In genomic region chr3:177852408-177852807, GRCh38 we compare ENCODE assay signal across 18 cellular contexts.
"Had no signal": no experiment of that assay in that cellular context is flagged by ENCODE, and none has a peak within 500 bp of the region (broad histone marks: within the 10 kb centered on the region; RNA-seq: fewer than 3 reads in every experiment).

No MANE protein-coding gene starts in this region.

- H3K4me1 ChIP-seq: gastrocnemius medialis, upper lobe of right lung had no signal

- H3K27ac ChIP-seq: gastrocnemius medialis, heart left ventricle, upper lobe of right lung had no signal

- ATAC-seq: activated CD4-positive, CD25-positive, alpha-beta regulatory T cell treated with anti-CD3 and anti-CD28 coated beads, Interleukin-2, amount 50 U/mL, for 24 hours; activated naive CD8-positive, alpha-beta T cell treated with anti-CD3 and anti-CD28 coated beads, Interleukin-2, amount 50 U/mL, for 24 hours; esophagus mucosa; gastrocnemius medialis; heart left ventricle; naive thymus-derived CD8-positive, alpha-beta T cell; upper lobe of right lung had no signal

- H3K36me3 ChIP-seq: gastrocnemius medialis, heart left ventricle, upper lobe of right lung had no signal

- H3K27me3 ChIP-seq: gastrocnemius medialis, heart left ventricle, upper lobe of right lung had no signal

- H3K4me3 ChIP-seq: gastrocnemius medialis, heart left ventricle, upper lobe of right lung had no signal

- DNase-seq: activated CD4-positive, alpha-beta T cell treated with anti-CD3 and anti-CD28 coated beads, Interleukin-2, amount 10 ng/mL, durations not matched to agents 7 days and 5 days; activated CD8-positive, alpha-beta memory T cell treated with anti-CD3 and anti-CD28 coated beads, Interleukin-2, amount 50 U/mL, for 4 hours; activated effector memory CD4-positive, alpha-beta T cell treated with Interleukin-2 at 50 U/mL for 16 hours; activated naive CD4-positive, alpha-beta T cell treated with anti-CD3 and anti-CD28 coated beads, Interleukin-2, amount 10 ng/mL, durations not matched to agents 7 days and 5 days; activated naive CD8-positive, alpha-beta T cell treated with anti-CD3 and anti-CD28 coated beads, Interleukin-2, amount 50 U/mL, for 24 hours; activated T-cell treated with anti-CD3 and anti-CD28 coated beads, Interleukin-2, amount 50 U/mL, for 48 hours; anterior cingulate cortex; cortex of kidney; gastrocnemius medialis; heart left ventricle; immature natural killer cell; kidney glomerular epithelial cell; naive thymus-derived CD8-positive, alpha-beta T cell; stimulated activated CD8-positive, alpha-beta memory T cell treated with anti-CD3 and anti-CD28 coated beads, Interleukin-4, amount 100 ng/mL, for 48 hours; stimulated activated naive CD4-positive, alpha-beta T cell; upper lobe of right lung had no signal

- H3K9me3 ChIP-seq: gastrocnemius medialis, upper lobe of right lung had no signal
